ENCODE assay signal across 8 cellular contexts in the genomic region with DNA sequence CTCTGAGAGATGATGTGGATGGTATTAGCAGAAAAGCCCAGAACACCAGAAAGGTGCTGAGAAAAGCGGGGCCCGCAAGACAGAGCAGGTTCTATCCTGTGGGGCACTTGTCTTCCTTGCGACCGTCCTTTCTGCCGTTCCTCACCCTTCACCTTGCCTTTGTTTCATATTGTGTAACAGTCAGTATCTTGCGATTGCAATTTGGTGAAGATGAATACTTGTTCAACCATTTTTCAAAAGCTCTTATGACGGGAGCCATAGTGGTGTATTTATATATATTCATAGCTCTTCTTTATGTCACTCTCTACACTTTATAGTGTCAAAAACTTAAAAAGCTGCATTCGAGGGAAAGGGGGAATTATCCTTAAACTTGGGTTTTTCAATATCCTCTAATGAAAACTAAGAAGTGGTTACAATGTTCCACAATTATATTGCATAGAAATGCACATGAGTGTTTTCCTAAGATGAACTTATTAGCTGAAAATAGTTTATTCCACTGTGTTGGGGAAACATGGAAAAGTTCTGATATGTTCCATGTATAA. TPM values are rescaled to one million over a fixed set of nuclear protein-coding genes. Genes with fewer than 3 reads are reported as not detected.
A peak's percentile ranks its signal among the peaks of the same experiment; 100 is the strongest.
DNase-seq lines count a peak whose midpoint lies in the region; ATAC-seq and TF ChIP-seq lines count a peak whose summit lies in the region.

No MANE protein-coding gene starts in this region.

- H3K4me3 ChIP-seq in breast epithelium (peak overlapping the region; percentile 54 to 70 (median 57)), lower lobe of right lung (peak overlapping the region; percentile 62), transverse colon (peak overlapping the region; percentile 24 to 52 (median 38))

- H3K27me3 ChIP-seq in breast epithelium = no peaks in the 10 kb centered on the region
- H3K27me3 ChIP-seq in lower lobe of right lung (ENCODE audit: low read depth) = no peaks in the 10 kb centered on the region
- H3K27me3 ChIP-seq in transverse colon = no peaks in the 10 kb centered on the region

- no peaks in the 10 kb centered on the region for H3K36me3 ChIP-seq in breast epithelium
- no peaks in the 10 kb centered on the region for H3K36me3 ChIP-seq in lower lobe of right lung
- H3K36me3 ChIP-seq in transverse colon = no peaks in the 10 kb centered on the region

- TF ChIP-seq POLR2A in breast epithelium (IDR thresholded peaks at IDR 0.05) = no peak
- TF ChIP-seq POLR2A in transverse colon (IDR thresholded peaks at IDR 0.05) = no peak

- peaks cover 25% of the 10 kb centered on the region for H3K27me3 Mint-ChIP-seq in IgD-negative memory B cell

- intact Hi-C loops in breast epithelium (cut with DNase I; ENCODE audit: low total_unique reads) = no loop called here
- intact Hi-C loops in lower lobe of right lung (cut with DNase I) = no loop called here
- intact Hi-C loops in transverse colon (cut with DNase I; ENCODE audit: low total_unique reads) = no loop called here

- H3K4me1 ChIP-seq in breast epithelium (no peaks in the 10 kb centered on the region), lower lobe of right lung (peaks cover 12% of the 10 kb centered on the region), transverse colon (peaks cover 0 to 27% (median 2%) of the 10 kb centered on the region in 4 donors)

- no peak for TF ChIP-seq CTCF in breast epithelium (IDR thresholded peaks at IDR 0.05)
- TF ChIP-seq CTCF in lower lobe of right lung (IDR thresholded peaks at IDR 0.05) = no peak
- no peak for TF ChIP-seq CTCF in transverse colon (IDR thresholded peaks at IDR 0.05)

- no peak for TF ChIP-seq EP300 in transverse colon (IDR thresholded peaks at IDR 0.05; ENCODE audit: low read depth)

- peaks cover 3% of the 10 kb centered on the region for H3K36me3 Mint-ChIP-seq in IgD-negative memory B cell

- 47 to 50% methylated on average over 8 of the region's 8 CpGs for WGBS in transverse colon (ENCODE audit: low coverage in 1 of 2), 2 donors

- no peak overlapping the region for H3K27ac Mint-ChIP-seq in IgD-negative memory B cell

- peak; percentile 41 to 47 for ATAC-seq in lower lobe of right lung

- H3K9me3 Mint-ChIP-seq in IgD-negative memory B cell = no peaks in the 10 kb centered on the region

- no peaks in the 10 kb centered on the region for H3K9me3 ChIP-seq in breast epithelium
- no peaks in the 10 kb centered on the region for H3K9me3 ChIP-seq in lower lobe of right lung
- no peaks in the 10 kb centered on the region for H3K9me3 ChIP-seq in transverse colon

- DNase-seq in DMS79 treated with DMSO at 0.1 percent for 48 hours (lab: John Stamatoyannopoulos, UW) (peak; percentile 55), DMS79 (lab: John Stamatoyannopoulos, UW) (no peak), breast epithelium (ENCODE audit: low spot score in 2 of 2) (no peak), lower lobe of right lung (no peak), transverse colon (no peak), cerebellar nuclear complex (lab: John Stamatoyannopoulos, UW) (no peak), ACHN (no peak)

- peaks cover 6 to 9% (median 8%) of the 10 kb centered on the region in 3 donors for H3K4me1 Mint-ChIP-seq in IgD-negative memory B cell

- H3K27ac ChIP-seq in breast epithelium = peak overlapping the region; percentile 72 to 79
- peak overlapping the region; percentile 78 for H3K27ac ChIP-seq in lower lobe of right lung
- H3K27ac ChIP-seq in transverse colon = peak overlapping the region; percentile 64 to 83 (median 74)

- in situ Hi-C loops in transverse colon (cut with MboI; ENCODE audit: low pct_ligation_motif_present in 1 of 4, low pct_unique_long_range_greater_than_20kb in 1 of 4, low sequenced_read_pairs in 3 of 4) (no loop called here), ACHN (cut with HindIII; ENCODE audit: low pct_ligation_motif_present, low pct_unique_long_range_greater_than_20kb, low sequenced_read_pairs) (no loop called here)

- H3K4me3 Mint-ChIP-seq in IgD-negative memory B cell = peak overlapping the region; percentile 76 to 93 (median 84)

RNA-seq across cellular contexts. Expression of gene MAP3K13, which starts 0.8 kb away (rescaled TPM):
- polyA plus RNA-seq in IgD-negative memory B cell = 53.4 TPM
- total RNA-seq in breast epithelium (10 to 100 TPM in 2 of 3 donors, 1 to 10 TPM in 1; 9.1 to 34.7 (median 23.9) TPM), lower lobe of right lung (35.4 TPM), transverse colon (10 to 100 TPM; 17.2 to 42.6 (median 31.9) TPM)
